Comparison of ENCODE assay signal across 1 cellular context in the genomic region with DNA sequence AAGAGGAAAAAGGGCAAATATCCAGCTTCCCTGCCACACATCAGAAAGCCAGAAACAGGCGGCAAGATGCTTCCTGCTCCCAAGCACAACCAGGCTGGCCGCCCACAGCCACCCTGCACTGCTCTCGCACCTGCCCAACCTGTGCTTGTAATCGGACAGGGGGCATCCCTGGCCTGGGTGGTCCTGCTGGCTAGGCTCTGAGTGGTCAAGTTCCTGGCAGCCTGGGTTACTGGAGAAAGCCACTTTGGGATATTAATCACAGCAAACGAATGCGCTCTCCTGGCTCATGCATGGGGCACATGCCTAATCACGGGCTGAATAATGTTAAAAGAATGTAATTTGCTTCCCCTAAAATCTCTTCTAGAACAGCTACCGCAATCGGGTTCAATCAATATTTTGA.
TF ChIP-seq lines count a peak whose summit lies in the region.

No MANE protein-coding gene starts in this region.

TF ChIP-seq in H1, 55 proteins besides CTCF, POLR2A, EP300 and RAD21:
- TF ChIP-seq RFX5 (IDR thresholded peaks at IDR 0.05; ENCODE audit: borderline replicate concordance, low read depth, low read length): no peak
- no peak for TF ChIP-seq SIX5 (IDR thresholded peaks at IDR 0.05; ENCODE audit: low read depth, low read length)
- TF ChIP-seq CTBP2 (IDR thresholded peaks at IDR 0.05; ENCODE audit: borderline replicate concordance, insufficient read depth, insufficient read length, low read length): no peak
- no peak for TF ChIP-seq SIRT6 (IDR thresholded peaks at IDR 0.05; ENCODE audit: low read length)
- TF ChIP-seq CEBPB (IDR thresholded peaks at IDR 0.05; ENCODE audit: low read depth, low read length): no peak
- no peak for TF ChIP-seq YY1 (IDR thresholded peaks at IDR 0.05; ENCODE audit: low read depth, low read length)
- TF ChIP-seq HDAC2 (IDR thresholded peaks at IDR 0.05; ENCODE audit: borderline replicate concordance in 1 of 2, low read depth in 2 of 2, low read length in 2 of 2): no peak
- TF ChIP-seq POU5F1 (IDR thresholded peaks at IDR 0.05; ENCODE audit: low read depth, low read length): no peak
- no peak for TF ChIP-seq TBP (IDR thresholded peaks at IDR 0.05; ENCODE audit: low read depth, low read length)
- no peak for TF ChIP-seq JUN (IDR thresholded peaks at IDR 0.05; ENCODE audit: low read depth, low read length)
- no peak for TF ChIP-seq ZNF274 (IDR thresholded peaks at IDR 0.05; ENCODE audit: borderline replicate concordance, extremely low read depth, low read length)
- TF ChIP-seq GTF2F1 (IDR thresholded peaks at IDR 0.05; ENCODE audit: borderline replicate concordance, low read depth, low read length): no peak
- TF ChIP-seq SUZ12 (IDR thresholded peaks at IDR 0.05; ENCODE audit: low read length): no peak
- TF ChIP-seq TEAD4 (IDR thresholded peaks at IDR 0.05; ENCODE audit: low read depth, low read length): no peak
- TF ChIP-seq JUND (IDR thresholded peaks at IDR 0.05; ENCODE audit: low read length): no peak
- TF ChIP-seq RXRA (IDR thresholded peaks at IDR 0.05; ENCODE audit: insufficient read depth, low read depth, low read length): no peak
